ENCODE assay signal across 23 cellular contexts in genomic region chr1:179001451-179001850, GRCh38.
"Had no signal": no experiment of that assay in that cellular context is flagged by ENCODE, and none has a peak within 500 bp of the region (broad histone marks: within the 10 kb centered on the region; RNA-seq: fewer than 3 reads in every experiment).

No MANE protein-coding gene starts in this region.

- FAIRE-seq: endometrium, islet of Langerhans had no signal

- DNase-seq: cortex of kidney; dorsolateral prefrontal cortex; effector CD8-positive, alpha-beta T cell; gastrocnemius medialis; heart right ventricle; hypothalamus; kidney glomerular epithelial cell; mucosa of descending colon; naive thymus-derived CD8-positive, alpha-beta T cell; ovary; sigmoid colon; stimulated activated CD4-positive, alpha-beta T cell treated with anti-CD3 and anti-CD28 coated beads, Interleukin-2, amount 100 ng/mL, for 24 hours; stimulated activated CD4-positive, alpha-beta T cell treated with anti-CD3 and anti-CD28 coated beads, Interleukin-4, amount 100 ng/mL, for 4 hours; stimulated activated naive CD4-positive, alpha-beta T cell; stomach; substantia nigra; trophoblast cell had no signal

- H3K36me3 ChIP-seq: gastrocnemius medialis, heart right ventricle, ovary, right atrium auricular region, sigmoid colon, stomach, thoracic aorta had no signal

- H3K27me3 ChIP-seq: dorsolateral prefrontal cortex, gastrocnemius medialis, heart right ventricle, ovary, right atrium auricular region, sigmoid colon, stomach had no signal

- H3K4me3 ChIP-seq: gastrocnemius medialis, heart right ventricle, mucosa of descending colon, ovary, right atrium auricular region, sigmoid colon, skin epidermis, stomach, thoracic aorta had no signal

- H3K9me3 ChIP-seq: gastrocnemius medialis, ovary, sigmoid colon, thoracic aorta had no signal

- H3K27ac ChIP-seq: dorsolateral prefrontal cortex, gastrocnemius medialis, heart right ventricle, ovary, right atrium auricular region, sigmoid colon, skin epidermis, stomach, thoracic aorta had no signal

- ATAC-seq: esophagus mucosa; gastrocnemius medialis; mucosa of descending colon; naive thymus-derived CD8-positive, alpha-beta T cell had no signal

- H3K4me1 ChIP-seq: gastrocnemius medialis had no signal
